13 cellular contexts compared by ENCODE assay signal in the genomic region with DNA sequence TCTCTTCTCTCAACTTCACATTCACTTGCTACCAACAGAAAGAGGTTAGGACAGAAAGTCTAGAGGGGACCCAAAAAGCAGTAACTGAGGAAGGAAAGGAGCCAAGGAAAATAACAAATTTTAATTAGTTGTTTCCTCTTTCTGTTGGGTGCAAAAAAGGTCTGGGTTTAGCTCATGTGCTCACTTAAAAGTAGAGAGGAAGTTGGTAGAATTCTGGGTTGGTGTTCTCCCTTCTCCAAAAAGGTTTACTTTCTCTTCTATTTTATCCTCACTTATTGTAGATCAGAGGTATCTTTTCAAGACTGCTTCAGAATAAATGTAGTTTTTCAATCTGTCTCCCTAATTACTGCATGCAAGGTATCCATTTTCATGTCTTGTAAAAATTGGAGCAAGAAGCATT.
"Had no signal": no experiment of that assay in that cellular context is flagged by ENCODE, and none has a peak within 500 bp of the region (broad histone marks: within the 10 kb centered on the region; RNA-seq: fewer than 3 reads in every experiment).

No MANE protein-coding gene starts in this region.

- H3K27ac ChIP-seq: ascending aorta, dorsolateral prefrontal cortex, esophagus muscularis mucosa, skin epidermis, transverse colon had no signal

- DNase-seq: activated CD4-positive, alpha-beta T cell treated with anti-CD3 and anti-CD28 coated beads, Interleukin-2, amount 50 U/mL, for 1 hour; activated effector memory CD4-positive, alpha-beta T cell treated with anti-CD3 and anti-CD28 coated beads, Interleukin-2, amount 50 U/mL, for 16 hours; activated T-cell treated with anti-CD3 and anti-CD28 coated beads, Interleukin-2, amount 50 U/mL, for 24 hours; dorsolateral prefrontal cortex; head of caudate nucleus; naive thymus-derived CD8-positive, alpha-beta T cell; posterior cingulate gyrus; substantia nigra; T-helper 17 cell; transverse colon had no signal

- H3K9me3 Mint-ChIP-seq: activated T-cell treated with anti-CD3 and anti-CD28 coated beads, Interleukin-2, amount 50 U/mL, for 24 hours; naive thymus-derived CD8-positive, alpha-beta T cell had no signal

- H3K27me3 ChIP-seq: ascending aorta, dorsolateral prefrontal cortex, esophagus muscularis mucosa, transverse colon had no signal

- H3K4me3 ChIP-seq: ascending aorta, dorsolateral prefrontal cortex, esophagus muscularis mucosa, skin epidermis, transverse colon had no signal

- H3K9me3 ChIP-seq: ascending aorta, esophagus muscularis mucosa, transverse colon had no signal

- H3K27ac Mint-ChIP-seq: activated T-cell treated with anti-CD3 and anti-CD28 coated beads, Interleukin-2, amount 50 U/mL, for 24 hours; T-helper 17 cell had no signal

- H3K4me1 ChIP-seq: ascending aorta, esophagus muscularis mucosa had no signal

- H3K27me3 Mint-ChIP-seq: activated T-cell treated with anti-CD3 and anti-CD28 coated beads, Interleukin-2, amount 50 U/mL, for 24 hours; naive thymus-derived CD8-positive, alpha-beta T cell; T-helper 17 cell had no signal

- H3K4me3 Mint-ChIP-seq: activated T-cell treated with anti-CD3 and anti-CD28 coated beads, Interleukin-2, amount 50 U/mL, for 24 hours; naive thymus-derived CD8-positive, alpha-beta T cell; T-helper 17 cell had no signal
